8 cellular contexts compared by ENCODE assay signal in genomic region chr20:50346372-50347347, GRCh38.
DNase-seq lines count a peak whose midpoint lies in the region; ATAC-seq and TF ChIP-seq lines count a peak whose summit lies in the region.

No MANE protein-coding gene starts in this region.

- H3K4me3 Mint-ChIP-seq in brain, result no peak overlapping the region

- peak; percentile 84 for DNase-seq in EL
- DNase-seq in NCI-H2171 treated with DMSO at 0.1 percent for 48 hours (lab: John Stamatoyannopoulos, UW), result peak; percentile 79
- DNase-seq in kidney tubule cell (ENCODE audit: low spot score), result peak; percentile 50
- peak; percentile 92 to 94 for DNase-seq in suprapubic skin (ENCODE audit: low spot score in 2 of 2)
- no peak for DNase-seq in RKO (ENCODE audit: low spot score)
- DNase-seq in NCI-H187 treated with DMSO at 0.1 percent for 48 hours (lab: John Stamatoyannopoulos, UW), result no peak

- no peak for TF ChIP-seq EP300 in suprapubic skin (IDR thresholded peaks at IDR 0.05)

- peaks cover 16% of the 10 kb centered on the region for H3K27me3 Mint-ChIP-seq in brain

- peaks cover 43% of the 10 kb centered on the region for H3K4me1 ChIP-seq in suprapubic skin

- H3K27ac Mint-ChIP-seq in brain, result peak overlapping the region; percentile 58 to 90 (median 83)

- TF ChIP-seq POLR2A in suprapubic skin (IDR thresholded peaks at IDR 0.05), result peak in 1 of 2 donors; percentile 14

- no peaks in the 10 kb centered on the region for H3K27me3 ChIP-seq in suprapubic skin

- peaks cover 0 to 13% (median 0%) of the 10 kb centered on the region in 5 experiments for H3K9me3 Mint-ChIP-seq in brain

- no peaks in the 10 kb centered on the region for H3K36me3 ChIP-seq in suprapubic skin

- peaks cover 9% of the 10 kb centered on the region for H3K4me1 Mint-ChIP-seq in brain

- peak overlapping the region; percentile 80 for H3K27ac ChIP-seq in suprapubic skin

- TF ChIP-seq CTCF in brain (conservative IDR thresholded peaks at IDR 0.05) (no peak), suprapubic skin (IDR thresholded peaks at IDR 0.05) (no peak)

- H3K9me3 ChIP-seq in suprapubic skin, result no peaks in the 10 kb centered on the region

- H3K4me3 ChIP-seq in suprapubic skin, result peak overlapping the region; percentile 21

- no peaks in the 10 kb centered on the region for H3K36me3 Mint-ChIP-seq in brain

- no peak for ATAC-seq in GM21717 (IDR thresholded peaks at IDR 0.05; ENCODE audit: unreplicated experiment)

- 29% methylated on average over 20 of the region's 26 CpGs for WGBS in suprapubic skin

Comparison
In these comparisons a context has a peak if more than half of its experiments do, and no peak if none do; other contexts are left out.
1. DNase-seq: peak in EL (single experiment), NCI-H2171 treated with DMSO at 0.1 percent for 48 hours (single experiment), kidney tubule cell (single experiment) and suprapubic skin (2 of 2); none in RKO (single experiment) and NCI-H187 treated with DMSO at 0.1 percent for 48 hours (single experiment).